Comparison of ENCODE assay signal across 1 cellular context in the genomic region with DNA sequence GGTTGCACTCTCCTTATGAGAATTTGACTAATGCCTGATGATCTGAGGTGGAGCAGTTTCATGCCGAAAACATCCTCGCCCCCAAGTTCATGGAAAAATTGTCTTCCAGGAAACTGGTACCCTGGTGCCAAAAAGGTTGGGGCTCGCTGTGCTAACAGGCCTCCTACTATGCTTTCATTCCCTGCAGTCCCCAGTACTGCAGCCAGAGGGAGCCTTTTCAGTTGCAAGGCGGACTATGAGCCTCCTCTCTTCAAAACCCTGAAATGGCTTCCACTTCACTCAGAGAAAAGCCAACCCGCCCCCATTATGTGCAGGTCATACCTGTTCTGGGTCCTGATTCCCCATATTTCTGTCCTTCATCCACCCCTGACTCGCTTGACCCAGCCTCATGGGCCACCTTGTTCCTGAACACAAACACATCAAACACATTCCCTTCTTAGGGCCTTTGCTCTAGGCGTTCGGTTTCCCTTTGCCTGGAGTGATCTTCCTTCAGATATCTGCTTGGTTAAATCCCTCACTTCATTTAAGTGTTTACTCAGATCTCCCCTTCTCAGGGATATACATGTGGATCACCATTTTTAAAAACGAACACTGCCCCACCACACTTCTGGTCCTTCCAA.
TF ChIP-seq lines count a peak whose summit lies in the region.

No MANE protein-coding gene starts in this region.

TF ChIP-seq in liver, 16 proteins besides CTCF, POLR2A, EP300 and RAD21:
- TF ChIP-seq HNF4G (IDR thresholded peaks at IDR 0.05) (no peak), NR2F2 (IDR thresholded peaks at IDR 0.05) (no peak), ATF3 (IDR thresholded peaks at IDR 0.05) (no peak), RXRA (IDR thresholded peaks at IDR 0.05) (no peak), SP1 (IDR thresholded peaks at IDR 0.05) (no peak), YY1 (IDR thresholded peaks at IDR 0.05) (no peak), FOXA2 (IDR thresholded peaks at IDR 0.05) (no peak), JUND (IDR thresholded peaks at IDR 0.05) (no peak), HNF4A (conservative IDR thresholded peaks at IDR 0.05) (no peak), MAX (IDR thresholded peaks at IDR 0.05) (no peak), ZBTB33 (IDR thresholded peaks at IDR 0.05) (no peak)
- TF ChIP-seq, protein P1, sequence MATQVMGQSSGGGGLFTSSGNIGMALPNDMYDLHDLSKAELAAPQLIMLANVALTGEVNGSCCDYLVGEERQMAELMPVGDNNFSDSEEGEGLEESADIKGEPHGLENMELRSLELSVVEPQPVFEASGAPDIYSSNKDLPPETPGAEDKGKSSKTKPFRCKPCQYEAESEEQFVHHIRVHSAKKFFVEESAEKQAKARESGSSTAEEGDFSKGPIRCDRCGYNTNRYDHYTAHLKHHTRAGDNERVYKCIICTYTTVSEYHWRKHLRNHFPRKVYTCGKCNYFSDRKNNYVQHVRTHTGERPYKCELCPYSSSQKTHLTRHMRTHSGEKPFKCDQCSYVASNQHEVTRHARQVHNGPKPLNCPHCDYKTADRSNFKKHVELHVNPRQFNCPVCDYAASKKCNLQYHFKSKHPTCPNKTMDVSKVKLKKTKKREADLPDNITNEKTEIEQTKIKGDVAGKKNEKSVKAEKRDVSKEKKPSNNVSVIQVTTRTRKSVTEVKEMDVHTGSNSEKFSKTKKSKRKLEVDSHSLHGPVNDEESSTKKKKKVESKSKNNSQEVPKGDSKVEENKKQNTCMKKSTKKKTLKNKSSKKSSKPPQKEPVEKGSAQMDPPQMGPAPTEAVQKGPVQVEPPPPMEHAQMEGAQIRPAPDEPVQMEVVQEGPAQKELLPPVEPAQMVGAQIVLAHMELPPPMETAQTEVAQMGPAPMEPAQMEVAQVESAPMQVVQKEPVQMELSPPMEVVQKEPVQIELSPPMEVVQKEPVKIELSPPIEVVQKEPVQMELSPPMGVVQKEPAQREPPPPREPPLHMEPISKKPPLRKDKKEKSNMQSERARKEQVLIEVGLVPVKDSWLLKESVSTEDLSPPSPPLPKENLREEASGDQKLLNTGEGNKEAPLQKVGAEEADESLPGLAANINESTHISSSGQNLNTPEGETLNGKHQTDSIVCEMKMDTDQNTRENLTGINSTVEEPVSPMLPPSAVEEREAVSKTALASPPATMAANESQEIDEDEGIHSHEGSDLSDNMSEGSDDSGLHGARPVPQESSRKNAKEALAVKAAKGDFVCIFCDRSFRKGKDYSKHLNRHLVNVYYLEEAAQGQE (IDR thresholded peaks at IDR 0.05), result no peak
